8 cellular contexts compared by ENCODE assay signal in genomic region chr3:120093119-120093922, GRCh38. TPM values are rescaled to one million over a fixed set of nuclear protein-coding genes. Genes with fewer than 3 reads are reported as not detected.
A peak's percentile ranks its signal among the peaks of the same experiment; 100 is the strongest.
DNase-seq lines count a peak whose midpoint lies in the region; ATAC-seq and TF ChIP-seq lines count a peak whose summit lies in the region.

No MANE protein-coding gene starts in this region.

- ATAC-seq in aorta (ENCODE audit: low FRiP score) (no peak), HG02642 (IDR thresholded peaks at IDR 0.05; ENCODE audit: poor library complexity, unreplicated experiment) (no peak)

- WGBS in aorta, 2 donors, result 0% methylated on average over 22 of the region's 22 CpGs

- H3K4me1 ChIP-seq in HAP-1, result peaks cover 8% of the 10 kb centered on the region
- H3K4me1 ChIP-seq in SJSA1 (replicated peaks), result peaks cover 18% of the 10 kb centered on the region
- peaks cover 12 to 32% of the 10 kb centered on the region in 2 donors for H3K4me1 ChIP-seq in mucosa of rectum (ENCODE audit: control insufficient read depth in 2 of 2, insufficient read depth in 2 of 2, low read length in 2 of 2)
- H3K4me1 ChIP-seq in aorta (ENCODE audit: control insufficient read depth in 1 of 2, insufficient read depth in 2 of 2, low read length in 2 of 2), result no peaks in the 10 kb centered on the region

- H3K27me3 ChIP-seq in HAP-1 (ENCODE audit: low read depth) (no peaks in the 10 kb centered on the region), SJSA1 (replicated peaks) (no peaks in the 10 kb centered on the region), mucosa of rectum (ENCODE audit: control insufficient read depth in 2 of 2, insufficient read depth in 2 of 2, low read length in 2 of 2) (no peaks in the 10 kb centered on the region), aorta (ENCODE audit: control insufficient read depth in 1 of 2, insufficient read depth in 2 of 2, low read length in 1 of 2) (no peaks in the 10 kb centered on the region)

- H3K9me3 ChIP-seq in HAP-1, result no peaks in the 10 kb centered on the region
- no peaks in the 10 kb centered on the region for H3K9me3 ChIP-seq in SJSA1 (replicated peaks)
- no peaks in the 10 kb centered on the region for H3K9me3 ChIP-seq in mucosa of rectum (ENCODE audit: control insufficient read depth in 2 of 2, low read length in 2 of 2)
- H3K9me3 ChIP-seq in aorta (ENCODE audit: control insufficient read depth, low read length), result no peaks in the 10 kb centered on the region

- no peak; the same call in 1 of the 2 replicates for TF ChIP-seq CTCF in C4-2B (conservative IDR thresholded peaks at IDR 0.05)
- TF ChIP-seq CTCF in GM20000 (IDR thresholded peaks at IDR 0.05; ENCODE audit: extremely low read depth, missing control alignments), result no peak

- peak overlapping the region; percentile 79 for H3K4me3 ChIP-seq in HAP-1
- H3K4me3 ChIP-seq in SJSA1, result peak overlapping the region; percentile 78
- H3K4me3 ChIP-seq in mucosa of rectum (ENCODE audit: low read length in 2 of 2), result peak overlapping the region; percentile 81 to 96
- H3K4me3 ChIP-seq in aorta (ENCODE audit: low read length in 2 of 2), result peak overlapping the region; percentile 91 to 92

- H3K36me3 ChIP-seq in HAP-1 (replicated peaks), result no peaks in the 10 kb centered on the region
- H3K36me3 ChIP-seq in SJSA1, result peaks cover 20% of the 10 kb centered on the region
- no peaks in the 10 kb centered on the region for H3K36me3 ChIP-seq in mucosa of rectum (ENCODE audit: control insufficient read depth in 2 of 2, insufficient read depth in 2 of 2, low read length in 2 of 2)
- no peaks in the 10 kb centered on the region for H3K36me3 ChIP-seq in aorta (ENCODE audit: control insufficient read depth in 1 of 2, insufficient read depth in 2 of 2, low read length in 1 of 2)

- peak overlapping the region; percentile 99 for H3K27ac ChIP-seq in C4-2B
- peak overlapping the region; percentile 99 for H3K27ac ChIP-seq in SJSA1
- H3K27ac ChIP-seq in mucosa of rectum (ENCODE audit: low read depth in 2 of 2, low read length in 2 of 2), result peak overlapping the region; percentile 100
- peak overlapping the region; percentile 93 to 96 for H3K27ac ChIP-seq in aorta (ENCODE audit: low read depth in 1 of 2, low read length in 2 of 2)

- in situ Hi-C loops in HAP-1 (cut with MboI; ENCODE audit: low sequenced_read_pairs), result no loop called here

- intact Hi-C loops in aorta (cut with DNase I), result loop anchor here (5.0 to 10.0 kb wide), 5 partner anchors 79 to 341 kb away; partner anchors contain the start of gene LRRC58 (in 1 of the 2)

- H3K9ac ChIP-seq in mucosa of rectum (ENCODE audit: low read depth in 1 of 2, low read length in 2 of 2), result peak overlapping the region; percentile 87 to 93

- DNase-seq in HAP-1 (ENCODE audit: low spot score in 2 of 2), result peak; percentile 42 to 73
- no peak for DNase-seq in SJSA1 (ENCODE audit: low read depth in 1 of 2, low spot score in 2 of 2)
- DNase-seq in effector CD4-positive, alpha-beta T cell, result peak; percentile 21
- DNase-seq in aorta, result no peak
- no peak for DNase-seq in GM20000 (ENCODE audit: low spot score)

RNA-seq across cellular contexts. Expression of gene GSK3B, which starts 0.9 kb away (rescaled TPM):
- 34.0 and 45.5 TPM in 2 replicates for total RNA-seq in SJSA1 (2014; rRNA removed; shearing (Covaris generic))
- 10 to 100 TPM; 34.3 to 37.8 TPM for total RNA-seq in aorta
- polyA plus RNA-seq in aorta, result 1 to 10 TPM; 4.5 to 5.4 TPM

Comparison
In these comparisons a context has a peak if more than half of its experiments do, and no peak if none do; other contexts are left out.
1. DNase-seq: peak in HAP-1 (2 of 2) and effector CD4-positive, alpha-beta T cell (single experiment); none in SJSA1 (0 of 2), aorta (0 of 2) and GM20000 (single experiment).
2. Peak in every context shown above with its lines, with median percentiles within 50 percentile points of each other: H3K27ac ChIP-seq and H3K4me3 ChIP-seq.